9 cellular contexts compared by ENCODE assay signal in genomic region chr6:68634503-68635411, GRCh38. TPM values are rescaled to one million over a fixed set of nuclear protein-coding genes. Genes with fewer than 3 reads are reported as not detected.
DNase-seq lines count a peak whose midpoint lies in the region; ATAC-seq, FAIRE-seq and TF ChIP-seq lines count a peak whose summit lies in the region.
"Had no signal": no experiment of that assay in that cellular context is flagged by ENCODE, and none has a peak within 500 bp of the region (broad histone marks: within the 10 kb centered on the region; RNA-seq: fewer than 3 reads in every experiment).

Gene ADGRB3, plus strand, starts transcription at chr6:68635282. Its CDS starts 3,394 bp downstream, at chr6:68638676.

- H3K4me2 ChIP-seq in astrocyte (ENCODE audit: low read length) (peak within 1 kb of the TSS; percentile 95), osteoblast (ENCODE audit: insufficient read depth, low read length) (peak within 1 kb of the TSS; percentile 91)

- no peak within 1 kb of the TSS for H3K27ac ChIP-seq in astrocyte (ENCODE audit: low read depth, low read length)
- H3K27ac ChIP-seq in osteoblast (ENCODE audit: low read depth, low read length) = no peak within 1 kb of the TSS

- TF ChIP-seq POLR2A in H54 (IDR thresholded peaks at IDR 0.05; ENCODE audit: low read depth, low read length) = no peak

- ATAC-seq in left cardiac atrium = peak; percentile 95 to 97

- TF ChIP-seq CTCF in GM06990 (IDR thresholded peaks at IDR 0.05; ENCODE audit: insufficient read depth, low read length, poor library complexity, severe bottlenecking) (no peak), LNCaP clone FGC (IDR thresholded peaks at IDR 0.05; ENCODE audit: control insufficient read depth, extremely low read depth, insufficient read depth) (no peak), astrocyte (IDR thresholded peaks at IDR 0.05; ENCODE audit: insufficient read depth, low read depth, low read length) (no peak), osteoblast (IDR thresholded peaks at IDR 0.05; ENCODE audit: extremely low read depth, low read depth, low read length) (no peak)

- intact Hi-C loops in left cardiac atrium (cut with DNase I) = loop anchor here (5.0 to 10.0 kb wide), 2 partner anchors 143 to 330 kb away; no protein-coding TSS in a partner anchor

- no peaks in the 10 kb centered on the region for H3K9me3 Mint-ChIP-seq in astrocyte (ENCODE audit: unreplicated experiment)

- H3K79me2 ChIP-seq in astrocyte (ENCODE audit: insufficient read depth, low read length) = no peaks in the 10 kb centered on the region
- no peaks in the 10 kb centered on the region for H3K79me2 ChIP-seq in osteoblast (ENCODE audit: insufficient read depth, low read length)

- peak within 1 kb of the TSS; percentile 81 for H3K9ac ChIP-seq in astrocyte (ENCODE audit: low read length)

- FAIRE-seq in H54 (lab: Jason Lieb, UNC) = no peak
- FAIRE-seq in astrocyte (lab: Jason Lieb, UNC) = no peak
- FAIRE-seq: islet of Langerhans had no signal

- H3K27me3 Mint-ChIP-seq in astrocyte (ENCODE audit: low read depth, unreplicated experiment) = peaks cover 22% of the 10 kb centered on the region

- peaks cover 1% of the 10 kb centered on the region for H3K27me3 ChIP-seq in GM06990 (replicated peaks; ENCODE audit: control insufficient read depth, insufficient read depth, low read length)
- peaks cover 30% of the 10 kb centered on the region for H3K27me3 ChIP-seq in astrocyte (ENCODE audit: insufficient read depth, low read length)
- peaks cover 39% of the 10 kb centered on the region for H3K27me3 ChIP-seq in osteoblast (ENCODE audit: insufficient read depth, low read length)

- DNase-seq in GM06990 (ENCODE audit: extremely low read depth, insufficient read length) (peak; percentile 70), H54 (ENCODE audit: insufficient read length, low spot score) (peak; percentile 47), LNCaP clone FGC (ENCODE audit: low read depth) (peak; percentile 2), RPMI8226 (peak; percentile 83), astrocyte (ENCODE audit: low read depth) (peak; percentile 49), left cardiac atrium (peak; percentile 82), osteoblast (ENCODE audit: insufficient read length, low spot score, missing footprints) (peak; percentile 82), HT-29 (ENCODE audit: low spot score) (no peak)

- H3K4me1 Mint-ChIP-seq in astrocyte (ENCODE audit: low read depth, unreplicated experiment) = peaks cover 3% of the 10 kb centered on the region

- peak within 1 kb of the TSS; percentile 96 for H3K4me3 Mint-ChIP-seq in astrocyte (ENCODE audit: unreplicated experiment)

- peak within 1 kb of the TSS; percentile 70 for H3K27ac Mint-ChIP-seq in astrocyte (ENCODE audit: unreplicated experiment)

- H2AFZ ChIP-seq in astrocyte (ENCODE audit: low read depth, low read length) (peak within 1 kb of the TSS; percentile 84), osteoblast (ENCODE audit: low read length) (peak within 1 kb of the TSS; percentile 90)

- H3K4me1 ChIP-seq in astrocyte (ENCODE audit: insufficient read depth, low read length) (no peaks in the 10 kb centered on the region), osteoblast (ENCODE audit: insufficient read depth, low read length) (peaks cover 2% of the 10 kb centered on the region)

- no peaks in the 10 kb centered on the region for H3K9me3 ChIP-seq in astrocyte (ENCODE audit: insufficient read depth, low read depth, low read length)
- H3K9me3 ChIP-seq in osteoblast (ENCODE audit: low read depth, low read length) = no peaks in the 10 kb centered on the region

- no peaks in the 10 kb centered on the region for H3K36me3 Mint-ChIP-seq in astrocyte (ENCODE audit: low read depth, unreplicated experiment)

- H3K4me3 ChIP-seq in GM06990 (replicated peaks; ENCODE audit: low read depth, low read length) = peak within 1 kb of the TSS; percentile 59
- peak within 1 kb of the TSS; percentile 51 for H3K4me3 ChIP-seq in LNCaP clone FGC (ENCODE audit: low read depth, low read length)
- peak within 1 kb of the TSS; percentile 84 for H3K4me3 ChIP-seq in astrocyte (ENCODE audit: insufficient read depth, low read depth, low read length)
- peak within 1 kb of the TSS; percentile 71 for H3K4me3 ChIP-seq in osteoblast (ENCODE audit: insufficient read depth, low read length)

- no peaks in the 10 kb centered on the region for H3K36me3 ChIP-seq in GM06990 (ENCODE audit: control insufficient read depth, insufficient read depth, low read length)
- H3K36me3 ChIP-seq in astrocyte (ENCODE audit: insufficient read depth, low read length) = no peaks in the 10 kb centered on the region
- no peaks in the 10 kb centered on the region for H3K36me3 ChIP-seq in osteoblast (ENCODE audit: insufficient read depth, low read length)

- H4K20me1 ChIP-seq in astrocyte (ENCODE audit: insufficient read depth, low read length) = no peaks in the 10 kb centered on the region
- H4K20me1 ChIP-seq in osteoblast (ENCODE audit: insufficient read depth, low read length) = no peaks in the 10 kb centered on the region

RNA-seq across cellular contexts. Expression of gene ADGRB3, which starts in this region (rescaled TPM):
- total RNA-seq in astrocyte (0.77 and 0.87 TPM in 2 replicates), left cardiac atrium (1 to 10 TPM; 1.7 to 2.3 TPM), osteoblast (not detected in 2 replicates)
- total RNA-seq in HT-29 (2014; rRNA removed; shearing (Covaris generic)) = not detected in 2 replicates

Comparison
In these comparisons a context has a peak if more than half of its experiments do, and no peak if none do; other contexts are left out.
1. Peak in DNase-seq, H3K4me3 ChIP-seq, H3K9ac ChIP-seq and H3K4me2 ChIP-seq in astrocyte; RNA of the gene not detected or under 1 TPM.
2. Peak in DNase-seq, H3K4me3 ChIP-seq and H3K4me2 ChIP-seq in osteoblast; RNA of the gene not detected or under 1 TPM.